ENCODE assay signal across 8 cellular contexts in genomic region chr12:32399373-32400113, GRCh38. TPM values are rescaled to one million over a fixed set of nuclear protein-coding genes. Genes with fewer than 3 reads are reported as not detected.
DNase-seq lines count a peak whose midpoint lies in the region; ATAC-seq and TF ChIP-seq lines count a peak whose summit lies in the region.

TSS of gene FGD4 (plus strand) at chr12:32399558.

- H4K20me1 ChIP-seq in MM.1S (ENCODE audit: insufficient read depth, low read length), result no peaks in the 10 kb centered on the region

- intact Hi-C loops in heart left ventricle (cut with DNase I), result loop anchor here in 3 of 10 donors (2.0 to 5.0 kb wide), 3 partner anchors 48 to 55 kb away; no protein-coding TSS in a partner anchor
- intact Hi-C loops in ovary (cut with DNase I), result no loop called here
- intact Hi-C loops in aorta (cut with DNase I), result no loop called here

- peak; percentile 73 for DNase-seq in GM12865 (ENCODE audit: low read depth)
- no peak for DNase-seq in HFF-Myc (ENCODE audit: extremely low read depth, low read depth)
- DNase-seq in MM.1S, result peak; percentile 90
- DNase-seq in SHP77 (lab: John Stamatoyannopoulos, UW), result peak; percentile 85 to 88
- DNase-seq in amniotic stem cell (lab: John Stamatoyannopoulos, UW), result peak; percentile 13
- DNase-seq in heart left ventricle, result peak; percentile 85 to 95 (median 91)
- DNase-seq in ovary, result peak; percentile 77 to 93 (median 88)
- peak; percentile 89 to 93 for DNase-seq in aorta

- peaks cover 5% of the 10 kb centered on the region for H3K79me2 ChIP-seq in MM.1S (ENCODE audit: low read length)

- H3K4me1 ChIP-seq in MM.1S (ENCODE audit: low read length) (no peaks in the 10 kb centered on the region), heart left ventricle (peaks cover 0 to 30% (median 7%) of the 10 kb centered on the region in 12 donors), ovary (ENCODE audit: insufficient read depth) (peaks cover 9% of the 10 kb centered on the region), aorta (ENCODE audit: control insufficient read depth in 1 of 2, insufficient read depth in 2 of 2, low read length in 2 of 2) (no peaks in the 10 kb centered on the region)

- H3K36me3 ChIP-seq in MM.1S (replicated peaks; ENCODE audit: insufficient read depth, low read length) (no peaks in the 10 kb centered on the region), heart left ventricle (no peaks in the 10 kb centered on the region), ovary (no peaks in the 10 kb centered on the region), aorta (ENCODE audit: control insufficient read depth in 1 of 2, insufficient read depth in 2 of 2, low read length in 1 of 2) (no peaks in the 10 kb centered on the region)

- no peaks in the 10 kb centered on the region for H3K9me3 ChIP-seq in MM.1S (replicated peaks; ENCODE audit: insufficient read depth, low read length)
- H3K9me3 ChIP-seq in heart left ventricle, result no peaks in the 10 kb centered on the region
- H3K9me3 ChIP-seq in ovary, result no peaks in the 10 kb centered on the region
- H3K9me3 ChIP-seq in aorta (ENCODE audit: control insufficient read depth, low read length), result no peaks in the 10 kb centered on the region

- peaks cover 18% of the 10 kb centered on the region for H3F3A ChIP-seq in MM.1S (ENCODE audit: insufficient read depth, low read length)

- H3K27ac ChIP-seq in MM.1S (ENCODE audit: low read length) (peak within 1 kb of the TSS; percentile 53; the same call in 1 of the 2 replicates), heart left ventricle (peak within 1 kb of the TSS; percentile 62 to 89 (median 80)), ovary (peak within 1 kb of the TSS; percentile 73 to 75), aorta (ENCODE audit: low read depth in 1 of 2, low read length in 2 of 2) (no peak within 1 kb of the TSS)

- TF ChIP-seq CTCF in GM12865 (IDR thresholded peaks at IDR 0.05; ENCODE audit: insufficient read depth, low read depth, low read length, missing control alignments) (peak; percentile 16), HFF-Myc (IDR thresholded peaks at IDR 0.05; ENCODE audit: low read depth, low read length, missing control alignments) (peak; percentile 41), MM.1S (IDR thresholded peaks at IDR 0.05; ENCODE audit: low read length) (peak; percentile 48), heart left ventricle (IDR thresholded peaks at IDR 0.05) (peak; percentile 26 to 67 (median 48)), ovary (IDR thresholded peaks at IDR 0.05) (peak; percentile 56 to 63 (median 61))

- peak; percentile 96 to 98 (median 98) for ATAC-seq in heart left ventricle
- peak; percentile 93 for ATAC-seq in aorta (ENCODE audit: low FRiP score)

- H3K9ac ChIP-seq in MM.1S (ENCODE audit: low read length), result peak within 1 kb of the TSS; percentile 64; the same call in 1 of the 2 replicates

- peak within 1 kb of the TSS; percentile 90 for H2AFZ ChIP-seq in MM.1S (ENCODE audit: low read length)

- peak within 1 kb of the TSS; percentile 73 for H3K4me3 ChIP-seq in GM12865 (ENCODE audit: low read depth, low read length)
- H3K4me3 ChIP-seq in HFF-Myc (replicated peaks; ENCODE audit: low read depth, low read length), result peak within 1 kb of the TSS; percentile 49
- peak within 1 kb of the TSS; percentile 81 for H3K4me3 ChIP-seq in MM.1S (ENCODE audit: low read length)
- peak within 1 kb of the TSS; percentile 44 to 98 (median 89) for H3K4me3 ChIP-seq in heart left ventricle
- H3K4me3 ChIP-seq in ovary, result peak within 1 kb of the TSS; percentile 55
- H3K4me3 ChIP-seq in aorta (ENCODE audit: low read length in 2 of 2), result peak within 1 kb of the TSS; percentile 28 to 64

- peak within 1 kb of the TSS; percentile 89 for H3K4me2 ChIP-seq in MM.1S (ENCODE audit: low read depth, low read length)

- no peak for TF ChIP-seq EP300 in ovary (IDR thresholded peaks at IDR 0.05)

- H3K27me3 ChIP-seq in MM.1S (replicated peaks; ENCODE audit: insufficient read depth, low read length) (no peaks in the 10 kb centered on the region), heart left ventricle (peaks cover 0 to 7% (median 0%) of the 10 kb centered on the region in 9 donors), ovary (no peaks in the 10 kb centered on the region), aorta (ENCODE audit: control insufficient read depth in 1 of 2, insufficient read depth in 2 of 2, low read length in 1 of 2) (no peaks in the 10 kb centered on the region)

- 0 to 1% (median 0%) methylated on average over 13 to 82 of the region's 82 CpGs for WGBS in heart left ventricle, 4 donors
- WGBS in ovary, 3 donors, result 0 to 2% (median 0%) methylated on average over 55 to 82 of the region's 82 CpGs
- WGBS in aorta, 2 donors, result 0 to 1% methylated on average over 62 to 82 of the region's 82 CpGs

- TF ChIP-seq POLR2A in heart left ventricle (IDR thresholded peaks at IDR 0.05) (peak in 1 of 2 donors; percentile 88), ovary (IDR thresholded peaks at IDR 0.05) (peak; percentile 48)

- H3K9me2 ChIP-seq in MM.1S (replicated peaks; ENCODE audit: insufficient read depth, low read length), result no peaks in the 10 kb centered on the region

RNA-seq across cellular contexts. Expression of gene FGD4, which starts in this region (rescaled TPM):
- total RNA-seq in heart left ventricle, result 10 to 100 TPM in 8 of 9 donors, 1 to 10 TPM in 1; 7.1 to 36.8 (median 28.5) TPM
- 1 to 10 TPM; 4.5 to 5.1 TPM for polyA plus RNA-seq in heart left ventricle
- total RNA-seq in ovary, result 10 to 100 TPM; 28.6 to 85.0 (median 52.9) TPM
- 10 to 100 TPM; 14.6 to 21.8 TPM for polyA plus RNA-seq in ovary
- 10 to 100 TPM; 40.4 to 46.9 TPM for total RNA-seq in aorta
- polyA plus RNA-seq in aorta, result 1 to 10 TPM; 5.5 to 7.5 TPM

Comparison
In these comparisons a context has a peak if more than half of its experiments do, and no peak if none do; other contexts are left out.
1. H3K27ac ChIP-seq: peak in MM.1S (single experiment), heart left ventricle (12 of 12) and ovary (2 of 2); none in aorta (0 of 2).
2. Peak in every context shown above with its lines, with median percentiles within 50 percentile points of each other: H3K4me3 ChIP-seq and CTCF ChIP-seq.